In genomic region chr15:40845511-40846284, GRCh38 we compare ENCODE assay signal across 7 cellular contexts. TPM values are rescaled to one million over a fixed set of nuclear protein-coding genes. Genes with fewer than 3 reads are reported as not detected.
DNase-seq lines count a peak whose midpoint lies in the region; ATAC-seq lines count a peak whose summit lies in the region.
"Had no signal": no experiment of that assay in that cellular context is flagged by ENCODE, and none has a peak within 500 bp of the region (broad histone marks: within the 10 kb centered on the region; RNA-seq: fewer than 3 reads in every experiment).

No MANE protein-coding gene starts in this region.

- no peaks in the 10 kb centered on the region for H3K27me3 ChIP-seq in esophagus (ENCODE audit: control insufficient read depth in 1 of 2, insufficient read depth in 2 of 2, low read length in 2 of 2)

- H3K36me3 Mint-ChIP-seq in activated T-cell treated with anti-CD3 and anti-CD28 coated beads, Interleukin-2, amount 50 U/mL, for 72 hours (ENCODE audit: insufficient read depth in 2 of 2), result peaks cover 2 to 3% of the 10 kb centered on the region in 2 donors

- H3K36me3 ChIP-seq in esophagus (ENCODE audit: control insufficient read depth in 2 of 2, insufficient read depth in 2 of 2, low read length in 1 of 2), result peaks cover 0 to 3% of the 10 kb centered on the region in 2 donors

- 50 to 52% methylated on average over 8 of the region's 8 CpGs for WGBS in esophagus, 2 donors

- peak overlapping the region; percentile 94 to 97 for H3K27ac ChIP-seq in esophagus (ENCODE audit: low read depth in 2 of 2, low read length in 1 of 2)

- no peaks in the 10 kb centered on the region for H3K9me3 Mint-ChIP-seq in activated T-cell treated with anti-CD3 and anti-CD28 coated beads, Interleukin-2, amount 50 U/mL, for 72 hours

- ATAC-seq in activated T-cell treated with anti-CD3 and anti-CD28 coated beads, Interleukin-2, amount 50 U/mL, for 72 hours (replicated peaks in 1 of 2), result no peak

- no peak overlapping the region for H3K27ac Mint-ChIP-seq in activated T-cell treated with anti-CD3 and anti-CD28 coated beads, Interleukin-2, amount 50 U/mL, for 72 hours

- H3K4me1 Mint-ChIP-seq in activated T-cell treated with anti-CD3 and anti-CD28 coated beads, Interleukin-2, amount 50 U/mL, for 72 hours (ENCODE audit: low read depth), result peaks cover 37% of the 10 kb centered on the region

- H3K4me3 Mint-ChIP-seq in activated T-cell treated with anti-CD3 and anti-CD28 coated beads, Interleukin-2, amount 50 U/mL, for 72 hours, result peak overlapping the region; percentile 30 to 92

- H3K27me3 Mint-ChIP-seq in activated T-cell treated with anti-CD3 and anti-CD28 coated beads, Interleukin-2, amount 50 U/mL, for 72 hours (ENCODE audit: low read depth), result peaks cover 14% of the 10 kb centered on the region

- peaks cover 8 to 22% of the 10 kb centered on the region in 2 donors for H3K4me1 ChIP-seq in esophagus (ENCODE audit: control insufficient read depth in 2 of 2, insufficient read depth in 2 of 2, low read length in 1 of 2)

- H3K9me3 ChIP-seq in esophagus (ENCODE audit: control insufficient read depth in 2 of 2, insufficient read depth in 1 of 2, low read depth in 1 of 2, low read length in 1 of 2), result no peaks in the 10 kb centered on the region

- H3K4me3 ChIP-seq in esophagus (ENCODE audit: low read depth in 1 of 2, low read length in 2 of 2), result peak overlapping the region; percentile 72 to 84

- no peak for DNase-seq in activated T-cell treated with anti-CD3 and anti-CD28 coated beads, Interleukin-2, amount 50 U/mL, for 72 hours
- DNase-seq in activated T-cell treated with anti-CD3 and anti-CD28 coated beads for 4 hours, result no peak
- peak; percentile 84 for DNase-seq in ureter (ENCODE audit: low spot score)
- no peak for DNase-seq in dedifferentiated amniotic fluid mesenchymal stem cell (ENCODE audit: extremely low spot score)
- no peak for DNase-seq in retina

RNA-seq across cellular contexts. Expression of gene SPINT1, which starts 1.9 kb away (rescaled TPM):
- 10 to 100 TPM; 17.3 to 19.4 TPM for total RNA-seq in activated T-cell treated with anti-CD3 and anti-CD28 coated beads, Interleukin-2, amount 50 U/mL, for 72 hours
- 100 to 1,000 TPM; 161 to 191 TPM for polyA plus RNA-seq in esophagus
- total RNA-seq in ureter, result 138 TPM
- total RNA-seq: LHCN-M2 had no signal

RNA-seq across cellular contexts. Expression of gene PPP1R14D, which starts 17.2 kb away (rescaled TPM):
- not detected for total RNA-seq in activated T-cell treated with anti-CD3 and anti-CD28 coated beads, Interleukin-2, amount 50 U/mL, for 72 hours
- under 1 TPM; 0.21 to 0.37 TPM for polyA plus RNA-seq in esophagus
- not detected for total RNA-seq in ureter
- total RNA-seq: LHCN-M2 had no signal

RNA-seq across cellular contexts. Expression of gene RHOV, which starts 28.3 kb away (rescaled TPM):
- under 1 TPM; 0.14 to 0.23 TPM for total RNA-seq in activated T-cell treated with anti-CD3 and anti-CD28 coated beads, Interleukin-2, amount 50 U/mL, for 72 hours
- polyA plus RNA-seq in esophagus, result 100 to 1,000 TPM; 137 to 138 TPM
- total RNA-seq in ureter, result 31.4 TPM
- total RNA-seq: LHCN-M2 had no signal

RNA-seq across cellular contexts. Expression of gene DNAJC17, which starts 38.4 kb away (rescaled TPM):
- total RNA-seq in activated T-cell treated with anti-CD3 and anti-CD28 coated beads, Interleukin-2, amount 50 U/mL, for 72 hours, result 10 to 100 TPM; 26.3 to 37.3 TPM
- polyA plus RNA-seq in esophagus, result 10 to 100 TPM; 51.3 to 88.1 TPM
- total RNA-seq in ureter, result 51.3 TPM

RNA-seq across cellular contexts. Expression of gene ZFYVE19, which starts 38.8 kb away (rescaled TPM):
- total RNA-seq in activated T-cell treated with anti-CD3 and anti-CD28 coated beads, Interleukin-2, amount 50 U/mL, for 72 hours, result 10 to 100 TPM; 24.1 to 29.8 TPM
- polyA plus RNA-seq in esophagus, result 10 to 100 TPM; 22.5 to 45.5 TPM
- total RNA-seq in ureter, result 26.0 TPM

Comparison
In these comparisons a context has a peak if more than half of its experiments do, and no peak if none do; other contexts are left out.
1. RNA of gene RHOV, which starts 28.3 kb away (total RNA-seq): 31.4 TPM in ureter (single experiment); 0.14 to 0.23 TPM in activated T-cell treated with anti-CD3 and anti-CD28 coated beads, Interleukin-2, amount 50 U/mL, for 72 hours; every median in the first group is over 10 times any median in the second.